Comparison of ENCODE assay signal across 8 cellular contexts in the genomic region with DNA sequence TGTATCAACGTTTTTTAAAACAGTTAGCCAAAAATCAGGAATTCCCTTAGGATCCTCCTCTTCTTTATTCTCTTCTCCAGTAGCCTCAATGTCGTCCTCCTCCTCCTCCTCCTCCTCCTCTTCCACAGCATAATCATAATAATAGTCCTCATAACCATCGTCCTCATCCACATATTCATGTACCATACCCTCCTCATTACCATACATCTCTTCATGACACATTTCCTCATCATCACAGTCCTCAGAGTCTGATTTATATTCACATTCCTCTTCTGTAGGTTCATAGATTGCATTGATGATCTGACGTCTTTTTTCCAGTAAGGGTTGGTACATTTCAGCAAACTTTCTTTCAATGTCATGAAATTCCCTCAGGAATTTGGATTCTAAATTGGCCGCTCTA. TPM values are rescaled to one million over a fixed set of nuclear protein-coding genes. Genes with fewer than 3 reads are reported as not detected.
DNase-seq lines count a peak whose midpoint lies in the region; ATAC-seq and TF ChIP-seq lines count a peak whose summit lies in the region.
"Had no signal": no experiment of that assay in that cellular context is flagged by ENCODE, and none has a peak within 500 bp of the region (broad histone marks: within the 10 kb centered on the region; RNA-seq: fewer than 3 reads in every experiment).

No MANE protein-coding gene starts in this region.

- peaks cover 5% of the 10 kb centered on the region for H3K4me1 Mint-ChIP-seq in activated naive CD8-positive, alpha-beta T cell treated with anti-CD3 and anti-CD28 coated beads, Interleukin-2, amount 10 ng/mL, durations not matched to agents 7 days and 5 days
- H3K4me1 Mint-ChIP-seq in immature natural killer cell, result peaks cover 20 to 27% of the 10 kb centered on the region in 2 donors
- H3K4me1 Mint-ChIP-seq in stimulated activated effector memory CD8-positive, alpha-beta T cell treated with anti-CD3 and anti-CD28 coated beads, Interleukin-12 subunit alpha, Interleukin-12 subunit beta, amount 100 ng/mL, for 72 hours, result peaks cover 10% of the 10 kb centered on the region

- H3K36me3 ChIP-seq in HUES6 (ENCODE audit: control insufficient read depth, insufficient read depth, low read length), result no peaks in the 10 kb centered on the region

- no peak for TF ChIP-seq CTCF in GM10266 (IDR thresholded peaks at IDR 0.05; ENCODE audit: control insufficient read depth, insufficient read depth, low read depth, missing control alignments)

- no peak overlapping the region for H3K27ac ChIP-seq in HUES6 (ENCODE audit: low read depth, low read length)
- H3K27ac ChIP-seq: RWPE1 had no signal

- H3K27me3 ChIP-seq in HUES6 (ENCODE audit: control insufficient read depth, insufficient read depth, low read length), result no peaks in the 10 kb centered on the region; the same call in 1 of the 2 replicates

- peaks cover 8% of the 10 kb centered on the region; the same call in 1 of the 2 replicates for H3K9me3 ChIP-seq in HUES6 (ENCODE audit: control insufficient read depth, insufficient read depth, low read depth, low read length)

- no peak for DNase-seq in activated naive CD8-positive, alpha-beta T cell treated with anti-CD3 and anti-CD28 coated beads, Interleukin-2, amount 10 ng/mL, durations not matched to agents 7 days and 5 days
- DNase-seq in immature natural killer cell, result no peak
- DNase-seq in stimulated activated effector memory CD8-positive, alpha-beta T cell treated with anti-CD3 and anti-CD28 coated beads, Interleukin-12 subunit alpha, Interleukin-12 subunit beta, amount 100 ng/mL, for 72 hours (ENCODE audit: low spot score in 2 of 2), result no peak
- DNase-seq in NCI-H510A treated with DMSO at 0.1 percent for 48 hours (lab: John Stamatoyannopoulos, UW), result no peak
- no peak for DNase-seq in GM10266 (ENCODE audit: extremely low spot score)
- DNase-seq in stimulated activated CD4-positive, alpha-beta T cell treated with anti-CD3 and anti-CD28 coated beads, Interleukin-2, amount 100 ng/mL, for 48 hours, result no peak

- no peak for ATAC-seq in activated naive CD8-positive, alpha-beta T cell treated with anti-CD3 and anti-CD28 coated beads, Interleukin-2, amount 10 ng/mL, durations not matched to agents 7 days and 5 days (ENCODE audit: low read depth)
- ATAC-seq in stimulated activated effector memory CD8-positive, alpha-beta T cell treated with anti-CD3 and anti-CD28 coated beads, Interleukin-12 subunit alpha, Interleukin-12 subunit beta, amount 100 ng/mL, for 72 hours, result peak; percentile 69

- H3K9ac ChIP-seq in HUES6 (ENCODE audit: low read length), result peak overlapping the region; percentile 75

- peak overlapping the region; percentile 75 for H3K4me3 ChIP-seq in HUES6 (ENCODE audit: low read depth, low read length)

- H3K9me3 Mint-ChIP-seq in activated naive CD8-positive, alpha-beta T cell treated with anti-CD3 and anti-CD28 coated beads, Interleukin-2, amount 10 ng/mL, durations not matched to agents 7 days and 5 days, result no peaks in the 10 kb centered on the region
- no peaks in the 10 kb centered on the region for H3K9me3 Mint-ChIP-seq in immature natural killer cell
- no peaks in the 10 kb centered on the region for H3K9me3 Mint-ChIP-seq in stimulated activated effector memory CD8-positive, alpha-beta T cell treated with anti-CD3 and anti-CD28 coated beads, Interleukin-12 subunit alpha, Interleukin-12 subunit beta, amount 100 ng/mL, for 72 hours

- H3K27ac Mint-ChIP-seq in activated naive CD8-positive, alpha-beta T cell treated with anti-CD3 and anti-CD28 coated beads, Interleukin-2, amount 10 ng/mL, durations not matched to agents 7 days and 5 days, result no peak overlapping the region
- peak overlapping the region in 4 of 6 donors; percentile 31 to 92 (median 86) for H3K27ac Mint-ChIP-seq in immature natural killer cell
- peak overlapping the region; percentile 70 for H3K27ac Mint-ChIP-seq in stimulated activated effector memory CD8-positive, alpha-beta T cell treated with anti-CD3 and anti-CD28 coated beads, Interleukin-12 subunit alpha, Interleukin-12 subunit beta, amount 100 ng/mL, for 72 hours

- peak overlapping the region; percentile 88 for H3K4me3 Mint-ChIP-seq in activated naive CD8-positive, alpha-beta T cell treated with anti-CD3 and anti-CD28 coated beads, Interleukin-2, amount 10 ng/mL, durations not matched to agents 7 days and 5 days
- H3K4me3 Mint-ChIP-seq in immature natural killer cell, result peak overlapping the region; percentile 87 to 95 (median 89)
- peak overlapping the region; percentile 77 for H3K4me3 Mint-ChIP-seq in stimulated activated effector memory CD8-positive, alpha-beta T cell treated with anti-CD3 and anti-CD28 coated beads, Interleukin-12 subunit alpha, Interleukin-12 subunit beta, amount 100 ng/mL, for 72 hours

- H3K27me3 Mint-ChIP-seq in activated naive CD8-positive, alpha-beta T cell treated with anti-CD3 and anti-CD28 coated beads, Interleukin-2, amount 10 ng/mL, durations not matched to agents 7 days and 5 days, result peaks cover 3% of the 10 kb centered on the region
- H3K27me3 Mint-ChIP-seq in immature natural killer cell (ENCODE audit: low read depth in 3 of 3), result peaks cover 2 to 6% (median 4%) of the 10 kb centered on the region in 3 donors

- peaks cover 1% of the 10 kb centered on the region for H3K36me3 Mint-ChIP-seq in activated naive CD8-positive, alpha-beta T cell treated with anti-CD3 and anti-CD28 coated beads, Interleukin-2, amount 10 ng/mL, durations not matched to agents 7 days and 5 days
- H3K36me3 Mint-ChIP-seq in immature natural killer cell, result no peaks in the 10 kb centered on the region
- H3K36me3 Mint-ChIP-seq in stimulated activated effector memory CD8-positive, alpha-beta T cell treated with anti-CD3 and anti-CD28 coated beads, Interleukin-12 subunit alpha, Interleukin-12 subunit beta, amount 100 ng/mL, for 72 hours, result no peaks in the 10 kb centered on the region

- no peaks in the 10 kb centered on the region for H3K4me1 ChIP-seq in HUES6 (ENCODE audit: control insufficient read depth, insufficient read depth, low read length)

- POLR2A ChIA-PET in activated naive CD8-positive, alpha-beta T cell treated with anti-CD3 and anti-CD28 coated beads, Interleukin-2, amount 10 ng/mL, durations not matched to agents 7 days and 5 days (lab: Charles Lee), result interaction anchor here (0.6 kb wide), 1 partner anchor 1062 kb away, joined by 3 read pairs; no protein-coding TSS in a partner anchor

RNA-seq across cellular contexts. Expression of a gene that starts 0.9 kb away (rescaled TPM):
- 1 to 10 TPM; 5.5 to 6.9 TPM for total RNA-seq in activated naive CD8-positive, alpha-beta T cell treated with anti-CD3 and anti-CD28 coated beads, Interleukin-2, amount 10 ng/mL, durations not matched to agents 7 days and 5 days
- 1 to 10 TPM in 2 of 3 donors, under 1 TPM in 1; 0.80 to 2.5 (median 2.4) TPM for polyA plus RNA-seq in immature natural killer cell
